Comparison of ENCODE assay signal across 8 cellular contexts in the genomic region with DNA sequence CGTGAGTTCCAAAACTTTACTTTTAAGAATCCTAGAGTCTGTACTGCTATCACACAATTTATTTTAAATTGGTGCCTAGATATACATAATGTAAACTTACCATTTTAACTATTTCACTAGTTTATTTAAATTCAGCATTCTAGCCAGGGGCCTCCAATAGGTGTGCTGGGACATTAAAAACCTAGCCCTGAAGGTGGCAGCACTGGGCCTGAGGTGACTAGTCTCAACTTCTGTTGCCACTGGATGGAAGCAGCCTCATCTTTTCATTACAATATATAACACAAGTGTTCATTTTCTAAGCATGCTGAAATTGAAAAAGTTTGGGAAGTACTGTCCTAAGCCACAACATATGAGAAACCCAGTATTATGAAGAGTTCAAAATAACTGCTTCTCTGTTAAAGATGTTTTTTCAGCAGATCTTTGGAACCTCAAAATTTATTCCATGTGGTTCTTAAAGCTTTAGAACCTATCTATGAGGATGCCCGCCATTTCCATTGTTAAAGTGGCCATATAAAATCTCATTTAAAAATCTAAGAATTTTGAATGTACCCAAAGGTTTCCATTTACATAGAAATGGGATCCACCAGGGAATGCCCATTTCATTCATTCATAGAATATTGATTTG. TPM values are rescaled to one million over a fixed set of nuclear protein-coding genes. Genes with fewer than 3 reads are reported as not detected.
DNase-seq lines count a peak whose midpoint lies in the region; ATAC-seq and TF ChIP-seq lines count a peak whose summit lies in the region.

No MANE protein-coding gene starts in this region.

- peak; percentile 74 for DNase-seq in GM03348 (ENCODE audit: low spot score)
- peak; percentile 40 for DNase-seq in NCI-H2029 (lab: John Stamatoyannopoulos, UW)
- peak; percentile 82 for DNase-seq in WERI-Rb-1
- peak; percentile 69 to 84 for DNase-seq in breast epithelium (ENCODE audit: low spot score in 2 of 2)
- no peak for DNase-seq in kidney epithelial cell (ENCODE audit: low read depth)
- peak; percentile 71 for DNase-seq in stimulated activated CD4-positive, alpha-beta T cell treated with anti-CD3 and anti-CD28 coated beads, Interleukin-2, amount 100 ng/mL, for 4 hours (ENCODE audit: low read depth)

- no peak overlapping the region for H3K4me3 ChIP-seq in WERI-Rb-1 (ENCODE audit: low read depth, low read length)
- H3K4me3 ChIP-seq in breast epithelium = no peak overlapping the region
- H3K4me3 ChIP-seq in kidney epithelial cell (ENCODE audit: low read depth, low read length) = no peak overlapping the region

- H3K36me3 ChIP-seq in WERI-Rb-1 = peaks cover 9% of the 10 kb centered on the region
- H3K36me3 ChIP-seq in breast epithelium = no peaks in the 10 kb centered on the region
- H3K36me3 ChIP-seq in kidney epithelial cell (ENCODE audit: control insufficient read depth, insufficient read depth, low read length) = no peaks in the 10 kb centered on the region

- intact Hi-C loops in breast epithelium (cut with DNase I; ENCODE audit: low total_unique reads) = no loop called here

- no peaks in the 10 kb centered on the region for H3K4me1 ChIP-seq in breast epithelium

- H3K27me3 ChIP-seq in WERI-Rb-1 (ENCODE audit: insufficient read depth, low read depth, severe bottlenecking) = no peaks in the 10 kb centered on the region
- no peaks in the 10 kb centered on the region for H3K27me3 ChIP-seq in breast epithelium
- H3K27me3 ChIP-seq in kidney epithelial cell (ENCODE audit: control insufficient read depth, insufficient read depth, low read length) = no peaks in the 10 kb centered on the region

- no peak overlapping the region for H3K27ac ChIP-seq in WERI-Rb-1
- peak overlapping the region in 1 of 2 donors; percentile 99 for H3K27ac ChIP-seq in breast epithelium

- ATAC-seq in HG02763 (IDR thresholded peaks at IDR 0.05; ENCODE audit: unreplicated experiment) = peak; percentile 33
- no peak for ATAC-seq in HG03439 (IDR thresholded peaks at IDR 0.05; ENCODE audit: unreplicated experiment)

- peak; percentile 68 for TF ChIP-seq CTCF in WERI-Rb-1 (IDR thresholded peaks at IDR 0.05; ENCODE audit: low read depth, low read length)
- peak; percentile 37 to 70 (median 57) for TF ChIP-seq CTCF in breast epithelium (IDR thresholded peaks at IDR 0.05)
- TF ChIP-seq CTCF in kidney epithelial cell (IDR thresholded peaks at IDR 0.05; ENCODE audit: insufficient read depth, low read length, poor library complexity, severe bottlenecking) = peak; percentile 84

- no peaks in the 10 kb centered on the region for H3K9me3 ChIP-seq in WERI-Rb-1 (ENCODE audit: severe bottlenecking)
- no peaks in the 10 kb centered on the region for H3K9me3 ChIP-seq in breast epithelium

- TF ChIP-seq POLR2A in breast epithelium (IDR thresholded peaks at IDR 0.05) = no peak

RNA-seq across cellular contexts. Expression of gene RBBP8, which starts 2.9 kb away (rescaled TPM):
- 100 to 1,000 TPM in 1 of 3 donors, 10 to 100 TPM in 2; 19.4 to 117 (median 76.4) TPM for total RNA-seq in breast epithelium
- 44.0 and 51.4 TPM in 2 replicates for total RNA-seq in kidney epithelial cell
